In the genomic region with DNA sequence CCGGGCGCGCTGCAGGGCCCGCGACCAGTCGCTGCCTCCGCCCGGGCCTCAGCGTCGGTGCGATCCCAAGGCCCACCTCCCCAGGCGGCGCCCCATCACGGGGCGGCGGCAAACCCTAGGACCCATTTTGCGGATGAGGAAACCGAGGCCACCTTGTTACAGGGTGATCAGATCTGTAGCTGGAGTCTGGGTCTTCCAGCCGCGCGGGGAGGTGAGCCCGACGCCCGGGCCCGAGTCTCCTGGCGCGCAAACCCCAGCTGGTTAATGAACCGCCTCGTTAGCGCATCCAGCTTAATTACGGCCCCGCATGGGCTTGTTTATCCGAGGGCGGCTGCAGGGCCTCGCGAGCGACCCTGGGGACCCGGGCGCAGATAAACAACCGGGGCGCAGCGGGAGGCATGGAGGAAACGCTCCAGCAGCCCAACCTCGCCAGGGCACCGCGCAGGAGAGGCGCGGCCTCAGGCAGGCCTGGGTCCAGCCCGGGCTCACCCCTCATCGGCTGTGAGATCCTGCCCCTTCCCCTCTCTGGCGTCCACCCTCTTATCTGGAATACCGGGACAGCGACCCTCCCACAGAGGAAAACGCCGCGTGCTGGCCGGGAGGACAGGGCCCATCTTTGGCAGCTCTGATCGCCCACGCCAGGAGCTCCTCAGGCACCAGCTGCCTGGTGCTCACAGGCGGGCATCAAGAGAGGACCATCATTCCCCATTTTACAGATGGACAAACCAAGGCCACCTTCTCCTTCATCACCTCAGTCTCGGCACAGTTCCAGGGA, we compare ENCODE assay signal across 10 cellular contexts. TPM values are rescaled to one million over a fixed set of nuclear protein-coding genes. Genes with fewer than 3 reads are reported as not detected.
DNase-seq lines count a peak whose midpoint lies in the region; ATAC-seq and TF ChIP-seq lines count a peak whose summit lies in the region.
"Had no signal": no experiment of that assay in that cellular context is flagged by ENCODE, and none has a peak within 500 bp of the region (broad histone marks: within the 10 kb centered on the region; RNA-seq: fewer than 3 reads in every experiment).

No MANE protein-coding gene starts in this region.

- H3K9me3 ChIP-seq in BLaER1 (no peaks in the 10 kb centered on the region), esophagus muscularis mucosa (no peaks in the 10 kb centered on the region), trophoblast cell (ENCODE audit: insufficient read depth, low read depth, low read length) (peaks cover 2% of the 10 kb centered on the region)

- no peak overlapping the region for H2AFZ ChIP-seq in trophoblast cell (ENCODE audit: insufficient read depth, low read length, poor library complexity)

- ATAC-seq in GM21515 (IDR thresholded peaks at IDR 0.05; ENCODE audit: unreplicated experiment): no peak
- no peak for ATAC-seq in GM21390 (IDR thresholded peaks at IDR 0.05; ENCODE audit: unreplicated experiment)

- H3K36me3 ChIP-seq in BLaER1 (peaks cover 31% of the 10 kb centered on the region), esophagus muscularis mucosa (peaks cover 25 to 31% (median 29%) of the 10 kb centered on the region in 4 donors), trophoblast cell (ENCODE audit: control insufficient read depth in 1 of 2, insufficient read depth in 2 of 2, low read length in 2 of 2) (peaks cover 24 to 26% of the 10 kb centered on the region in 2 experiments)

- H4K8ac ChIP-seq in trophoblast cell (ENCODE audit: low read depth, low read length): peak overlapping the region; percentile 42

- peak overlapping the region; percentile 97 for H3K4me2 ChIP-seq in BLaER1
- peak overlapping the region; percentile 73 for H3K4me2 ChIP-seq in trophoblast cell (ENCODE audit: low read length)

- 33% methylated on average over 26 of the region's 61 CpGs for WGBS in esophagus muscularis mucosa
- WGBS in trophoblast cell (ENCODE audit: extremely low coverage, insufficient coverage, insufficient read length): no CpG with 5 or more reads among the region's 61 CpGs

- no peak overlapping the region for H4K91ac ChIP-seq in trophoblast cell (ENCODE audit: low read depth, low read length)

- no peak overlapping the region for H2BK5ac ChIP-seq in trophoblast cell (ENCODE audit: low read depth, low read length, poor library complexity)

- peaks cover 95% of the 10 kb centered on the region for H4K20me1 ChIP-seq in BLaER1

- no peak overlapping the region for H3K23ac ChIP-seq in trophoblast cell (ENCODE audit: low read length)

- peak overlapping the region; percentile 29; the same call in 1 of the 2 replicates for H3K9ac ChIP-seq in BLaER1
- H3K9ac ChIP-seq in trophoblast cell (ENCODE audit: low read length): no peak overlapping the region

- peaks cover 85% of the 10 kb centered on the region for H3K4me1 ChIP-seq in BLaER1
- peaks cover 34 to 45% (median 42%) of the 10 kb centered on the region in 4 donors for H3K4me1 ChIP-seq in esophagus muscularis mucosa
- peaks cover 15% of the 10 kb centered on the region in 2 experiments for H3K4me1 ChIP-seq in trophoblast cell (ENCODE audit: control insufficient read depth in 1 of 2, insufficient read depth in 2 of 2, low read length in 2 of 2)

- no peaks in the 10 kb centered on the region for H3K79me2 ChIP-seq in trophoblast cell (ENCODE audit: control insufficient read depth, insufficient read depth, low read length, poor library complexity)

- no peak for TF ChIP-seq EP300 in esophagus muscularis mucosa (IDR thresholded peaks at IDR 0.05)

- no peak for TF ChIP-seq CTCF in esophagus muscularis mucosa (IDR thresholded peaks at IDR 0.05)

- no peak overlapping the region for H2BK12ac ChIP-seq in trophoblast cell (ENCODE audit: low read length)

- H3K4me3 ChIP-seq in BLaER1 (peak overlapping the region; percentile 55), esophagus muscularis mucosa (peak overlapping the region; percentile 46 to 52 (median 48)), trophoblast cell (ENCODE audit: low read depth, low read length) (no peak overlapping the region)

- H3K4ac ChIP-seq in trophoblast cell (ENCODE audit: low read depth, low read length): no peak overlapping the region

- TF ChIP-seq POLR2A in esophagus muscularis mucosa (IDR thresholded peaks at IDR 0.05; ENCODE audit: low read depth): no peak

- H2AK5ac ChIP-seq in trophoblast cell (ENCODE audit: low read length): no peak overlapping the region

- H3K27me3 ChIP-seq in BLaER1 (peaks cover 13% of the 10 kb centered on the region), esophagus muscularis mucosa (peaks cover 0 to 20% (median 0%) of the 10 kb centered on the region in 4 donors), trophoblast cell (ENCODE audit: insufficient read depth, low read length) (no peaks in the 10 kb centered on the region)

- intact Hi-C loops in esophagus muscularis mucosa (cut with DNase I): loop anchor here (1.0 kb wide), 1 partner anchor 147 kb away; no protein-coding TSS in a partner anchor

- H3K79me1 ChIP-seq in trophoblast cell (ENCODE audit: low read length): no peaks in the 10 kb centered on the region

- peak overlapping the region; percentile 24 for H3K14ac ChIP-seq in trophoblast cell (ENCODE audit: low read length)

- H3K18ac ChIP-seq in trophoblast cell (ENCODE audit: low read length): no peak overlapping the region

- no peak overlapping the region for H2BK120ac ChIP-seq in trophoblast cell (ENCODE audit: insufficient read depth, low read length, poor library complexity)

- peak overlapping the region; percentile 15; the same call in 1 of the 2 replicates for H3K27ac ChIP-seq in BLaER1
- no peak overlapping the region for H3K27ac ChIP-seq in esophagus muscularis mucosa (replicated peaks in 1 of 4)
- no peak overlapping the region for H3K27ac ChIP-seq in trophoblast cell (ENCODE audit: low read depth, low read length)

- H4K12ac ChIP-seq in trophoblast cell (ENCODE audit: low read depth, low read length): no peak overlapping the region

- DNase-seq in NCI-H69 (lab: John Stamatoyannopoulos, UW): peak; percentile 94
- DNase-seq in esophagus muscularis mucosa (ENCODE audit: extremely low spot score): no peak
- no peak for DNase-seq in trophoblast cell
- DNase-seq in DMS114 treated with DMSO at 0.1 percent for 48 hours (lab: John Stamatoyannopoulos, UW; ENCODE audit: unreplicated experiment): no peak
- no peak for DNase-seq in KG1 (lab: John Stamatoyannopoulos, UW)
- DNase-seq: NCI-H2171 had no signal

RNA-seq across cellular contexts. Expression of a gene that starts 14.7 kb away (rescaled TPM):
- 10 to 100 TPM; 57.7 to 70.5 (median 65.4) TPM for total RNA-seq in esophagus muscularis mucosa
- polyA plus RNA-seq in trophoblast cell (2013): 88.2 and 91.1 TPM in 2 replicates

RNA-seq across cellular contexts. Expression of a gene that starts 26.5 kb away (rescaled TPM):
- 100 to 1,000 TPM; 393 to 518 (median 445) TPM for total RNA-seq in esophagus muscularis mucosa
- polyA plus RNA-seq in trophoblast cell (2013): 385 and 425 TPM in 2 replicates

RNA-seq across cellular contexts. Expression of a gene that starts 34.8 kb away (rescaled TPM):
- total RNA-seq in esophagus muscularis mucosa: 1 to 10 TPM; 2.1 to 5.0 (median 3.1) TPM
- polyA plus RNA-seq in trophoblast cell (2013): 0.03 TPM in 2 replicates
- total RNA-seq: glomerular endothelial cell had no signal
